ENCODE assay signal across 8 cellular contexts in genomic region chr10:114045738-114046458, GRCh38. TPM values are rescaled to one million over a fixed set of nuclear protein-coding genes. Genes with fewer than 3 reads are reported as not detected.
DNase-seq lines count a peak whose midpoint lies in the region; ATAC-seq and TF ChIP-seq lines count a peak whose summit lies in the region.
"Had no signal": no experiment of that assay in that cellular context is flagged by ENCODE, and none has a peak within 500 bp of the region (broad histone marks: within the 10 kb centered on the region; RNA-seq: fewer than 3 reads in every experiment).

No MANE protein-coding gene starts in this region.

- H3K27ac Mint-ChIP-seq in T-cell = no peak overlapping the region

- peaks cover 13 to 22% (median 15%) of the 10 kb centered on the region in 3 donors for H3K4me1 Mint-ChIP-seq in T-cell

- peak overlapping the region; percentile 50 to 80 (median 62) for H3K4me3 Mint-ChIP-seq in T-cell

- H3K27ac ChIP-seq in gastroesophageal sphincter (peak overlapping the region; percentile 59 to 95 (median 94)), skin epidermis (peak overlapping the region in 2 of 21 experiments; percentile 14 to 27)

- H3K27me3 ChIP-seq in H7 (ENCODE audit: control insufficient read depth, insufficient read depth, low read length) (peaks cover 65% of the 10 kb centered on the region), gastroesophageal sphincter (peaks cover 39% of the 10 kb centered on the region)

- H3K9me3 Mint-ChIP-seq in T-cell = no peaks in the 10 kb centered on the region

- H3K9me3 ChIP-seq in gastroesophageal sphincter = no peaks in the 10 kb centered on the region

- TF ChIP-seq EP300 in gastroesophageal sphincter (IDR thresholded peaks at IDR 0.05) = no peak

- CTCF ChIA-PET in T-cell (lab: Charles Lee) = no interaction called here

- peaks cover 0 to 59% (median 0%) of the 10 kb centered on the region in 3 donors for H3K4me1 ChIP-seq in gastroesophageal sphincter

- POLR2A ChIA-PET in T-cell (lab: Charles Lee) = interaction anchor here in 1 of 2 donors (0.6 kb wide), 1 partner anchor 13 kb away, joined by 7 read pairs; no protein-coding TSS in a partner anchor

- H3K36me3 ChIP-seq in H7 (replicated peaks; ENCODE audit: control insufficient read depth, insufficient read depth, low read length) (no peaks in the 10 kb centered on the region), gastroesophageal sphincter (no peaks in the 10 kb centered on the region)

- whole genome bisulfite sequencing in gastroesophageal sphincter (ENCODE audit: low coverage in 1 of 2), 2 donors = 25 to 31% methylated on average over 10 to 12 of the region's 13 CpGs

- peaks cover 57 to 66% of the 10 kb centered on the region in 2 donors for H3K27me3 Mint-ChIP-seq in T-cell

- no peaks in the 10 kb centered on the region for H3K36me3 Mint-ChIP-seq in T-cell

- no peak for TF ChIP-seq CTCF in gastroesophageal sphincter (IDR thresholded peaks at IDR 0.05)

- H3K4me3 ChIP-seq in H7 (ENCODE audit: insufficient read depth, low read depth, low read length) = no peak overlapping the region
- peak overlapping the region; percentile 42 to 72 for H3K4me3 ChIP-seq in gastroesophageal sphincter
- H3K4me3 ChIP-seq in skin epidermis = peak overlapping the region in 4 of 7 experiments; percentile 21 to 42 (median 28)

- peak; percentile 32 for DNase-seq in H7
- no peak for DNase-seq in T-cell
- DNase-seq in activated gamma-delta T cell treated with Interleukin-2 at 50 U/mL for 16 hours = no peak
- no peak for DNase-seq in glomerular visceral epithelial cell (ENCODE audit: extremely low spot score)
- DNase-seq in NCI-H1694 treated with DMSO at 0.1 percent for 48 hours (lab: John Stamatoyannopoulos, UW) = no peak
- DNase-seq: NCI-H226 had no signal

- ATAC-seq in T-cell (replicated peaks in 1 of 4) = no peak
- ATAC-seq in gastroesophageal sphincter = no peak

- no peak for TF ChIP-seq POLR2A in gastroesophageal sphincter (IDR thresholded peaks at IDR 0.05)

RNA-seq across cellular contexts. Expression of gene ADRB1, which starts 2.2 kb away (rescaled TPM):
- 0.24 TPM in 1 of 2 replicates, not detected in the other for total RNA-seq in H7 (2014; rRNA removed; shearing (Covaris generic))
- total RNA-seq in T-cell (under 1 TPM; 0.09 to 0.90 (median 0.30) TPM), gastroesophageal sphincter (1 to 10 TPM; 1.8 to 9.1 (median 6.8) TPM)
